In the genomic region with DNA sequence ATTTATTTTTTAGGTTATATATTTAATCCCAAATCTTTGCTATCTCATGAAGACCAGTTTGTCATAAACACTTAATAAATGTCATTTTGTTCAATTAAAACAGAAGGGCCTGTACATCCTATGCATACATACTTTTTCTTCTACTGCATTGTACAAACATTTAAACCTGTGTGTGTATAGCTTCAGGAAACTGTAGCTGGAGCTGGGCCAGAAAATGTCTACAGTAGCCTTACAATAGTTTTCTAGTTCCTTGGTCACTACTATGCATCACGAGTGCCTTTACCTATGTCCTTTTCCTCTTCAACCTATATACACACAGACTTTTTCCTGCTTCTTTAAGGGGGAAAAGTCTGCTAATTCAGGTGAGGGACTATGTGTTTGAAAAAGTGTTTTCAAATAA, we compare ENCODE assay signal across 21 cellular contexts.
"Had no signal": no experiment of that assay in that cellular context is flagged by ENCODE, and none has a peak within 500 bp of the region (broad histone marks: within the 10 kb centered on the region; RNA-seq: fewer than 3 reads in every experiment).

No MANE protein-coding gene starts in this region.

- ATAC-seq: Panc1, PC-3, T-cell had no signal

- H3K4me2 ChIP-seq: SK-N-SH had no signal

- H3K4me3 ChIP-seq: MG63 had no signal

- DNase-seq: KBM-7, MG63, NCI-H1092, NCI-H1105 treated with DMSO at 0.1 percent for 48 hours, NCI-H1417 treated with DMSO at 0.1 percent for 48 hours, NCI-H1694, NCI-H187 treated with DMSO at 0.1 percent for 48 hours, NCI-H2029 treated with DMSO at 0.1 percent for 48 hours, NCI-H2171 treated with DMSO at 0.1 percent for 48 hours, NCI-H345, NCI-H446 treated with DMSO at 0.1 percent for 48 hours, NCI-H510A treated with DMSO at 0.1 percent for 48 hours, NCI-H526, NCI-H82, PC-3, SHP77, SK-N-SH, SW 1271, T-cell had no signal

- H3K27ac ChIP-seq: RWPE1 had no signal

- H3K36me3 ChIP-seq: MG63 had no signal

- H3K9me3 ChIP-seq: MG63, SK-N-SH had no signal

- H3K27me3 ChIP-seq: MG63 had no signal

- H3K9ac ChIP-seq: SK-N-SH had no signal
